2 cellular contexts compared by ENCODE assay signal in genomic region chrX:22340022-22340616, GRCh38.
TF ChIP-seq lines count a peak whose summit lies in the region.

No MANE protein-coding gene starts in this region.

TF ChIP-seq in IMR-90, 13 proteins besides CTCF, POLR2A, EP300 and RAD21 (continued from another document):
- TF ChIP-seq ELK1 (IDR thresholded peaks at IDR 0.05; ENCODE audit: borderline replicate concordance, low read depth, low read length): no peak
- TF ChIP-seq USF2 (IDR thresholded peaks at IDR 0.05; ENCODE audit: low read depth, low read length): no peak
- TF ChIP-seq RCOR1 (IDR thresholded peaks at IDR 0.05; ENCODE audit: insufficient replicate concordance, low read length): no peak
- TF ChIP-seq MAFK (IDR thresholded peaks at IDR 0.05; ENCODE audit: low read depth, low read length): no peak
- TF ChIP-seq MXI1 (IDR thresholded peaks at IDR 0.05; ENCODE audit: borderline replicate concordance, low read depth, low read length): no peak
- no peak for TF ChIP-seq CHD1 (IDR thresholded peaks at IDR 0.05; ENCODE audit: low read depth, low read length)

TF ChIP-seq in GM23338, 12 proteins besides CTCF, POLR2A, EP300 and RAD21:
- TF ChIP-seq, protein P1, sequence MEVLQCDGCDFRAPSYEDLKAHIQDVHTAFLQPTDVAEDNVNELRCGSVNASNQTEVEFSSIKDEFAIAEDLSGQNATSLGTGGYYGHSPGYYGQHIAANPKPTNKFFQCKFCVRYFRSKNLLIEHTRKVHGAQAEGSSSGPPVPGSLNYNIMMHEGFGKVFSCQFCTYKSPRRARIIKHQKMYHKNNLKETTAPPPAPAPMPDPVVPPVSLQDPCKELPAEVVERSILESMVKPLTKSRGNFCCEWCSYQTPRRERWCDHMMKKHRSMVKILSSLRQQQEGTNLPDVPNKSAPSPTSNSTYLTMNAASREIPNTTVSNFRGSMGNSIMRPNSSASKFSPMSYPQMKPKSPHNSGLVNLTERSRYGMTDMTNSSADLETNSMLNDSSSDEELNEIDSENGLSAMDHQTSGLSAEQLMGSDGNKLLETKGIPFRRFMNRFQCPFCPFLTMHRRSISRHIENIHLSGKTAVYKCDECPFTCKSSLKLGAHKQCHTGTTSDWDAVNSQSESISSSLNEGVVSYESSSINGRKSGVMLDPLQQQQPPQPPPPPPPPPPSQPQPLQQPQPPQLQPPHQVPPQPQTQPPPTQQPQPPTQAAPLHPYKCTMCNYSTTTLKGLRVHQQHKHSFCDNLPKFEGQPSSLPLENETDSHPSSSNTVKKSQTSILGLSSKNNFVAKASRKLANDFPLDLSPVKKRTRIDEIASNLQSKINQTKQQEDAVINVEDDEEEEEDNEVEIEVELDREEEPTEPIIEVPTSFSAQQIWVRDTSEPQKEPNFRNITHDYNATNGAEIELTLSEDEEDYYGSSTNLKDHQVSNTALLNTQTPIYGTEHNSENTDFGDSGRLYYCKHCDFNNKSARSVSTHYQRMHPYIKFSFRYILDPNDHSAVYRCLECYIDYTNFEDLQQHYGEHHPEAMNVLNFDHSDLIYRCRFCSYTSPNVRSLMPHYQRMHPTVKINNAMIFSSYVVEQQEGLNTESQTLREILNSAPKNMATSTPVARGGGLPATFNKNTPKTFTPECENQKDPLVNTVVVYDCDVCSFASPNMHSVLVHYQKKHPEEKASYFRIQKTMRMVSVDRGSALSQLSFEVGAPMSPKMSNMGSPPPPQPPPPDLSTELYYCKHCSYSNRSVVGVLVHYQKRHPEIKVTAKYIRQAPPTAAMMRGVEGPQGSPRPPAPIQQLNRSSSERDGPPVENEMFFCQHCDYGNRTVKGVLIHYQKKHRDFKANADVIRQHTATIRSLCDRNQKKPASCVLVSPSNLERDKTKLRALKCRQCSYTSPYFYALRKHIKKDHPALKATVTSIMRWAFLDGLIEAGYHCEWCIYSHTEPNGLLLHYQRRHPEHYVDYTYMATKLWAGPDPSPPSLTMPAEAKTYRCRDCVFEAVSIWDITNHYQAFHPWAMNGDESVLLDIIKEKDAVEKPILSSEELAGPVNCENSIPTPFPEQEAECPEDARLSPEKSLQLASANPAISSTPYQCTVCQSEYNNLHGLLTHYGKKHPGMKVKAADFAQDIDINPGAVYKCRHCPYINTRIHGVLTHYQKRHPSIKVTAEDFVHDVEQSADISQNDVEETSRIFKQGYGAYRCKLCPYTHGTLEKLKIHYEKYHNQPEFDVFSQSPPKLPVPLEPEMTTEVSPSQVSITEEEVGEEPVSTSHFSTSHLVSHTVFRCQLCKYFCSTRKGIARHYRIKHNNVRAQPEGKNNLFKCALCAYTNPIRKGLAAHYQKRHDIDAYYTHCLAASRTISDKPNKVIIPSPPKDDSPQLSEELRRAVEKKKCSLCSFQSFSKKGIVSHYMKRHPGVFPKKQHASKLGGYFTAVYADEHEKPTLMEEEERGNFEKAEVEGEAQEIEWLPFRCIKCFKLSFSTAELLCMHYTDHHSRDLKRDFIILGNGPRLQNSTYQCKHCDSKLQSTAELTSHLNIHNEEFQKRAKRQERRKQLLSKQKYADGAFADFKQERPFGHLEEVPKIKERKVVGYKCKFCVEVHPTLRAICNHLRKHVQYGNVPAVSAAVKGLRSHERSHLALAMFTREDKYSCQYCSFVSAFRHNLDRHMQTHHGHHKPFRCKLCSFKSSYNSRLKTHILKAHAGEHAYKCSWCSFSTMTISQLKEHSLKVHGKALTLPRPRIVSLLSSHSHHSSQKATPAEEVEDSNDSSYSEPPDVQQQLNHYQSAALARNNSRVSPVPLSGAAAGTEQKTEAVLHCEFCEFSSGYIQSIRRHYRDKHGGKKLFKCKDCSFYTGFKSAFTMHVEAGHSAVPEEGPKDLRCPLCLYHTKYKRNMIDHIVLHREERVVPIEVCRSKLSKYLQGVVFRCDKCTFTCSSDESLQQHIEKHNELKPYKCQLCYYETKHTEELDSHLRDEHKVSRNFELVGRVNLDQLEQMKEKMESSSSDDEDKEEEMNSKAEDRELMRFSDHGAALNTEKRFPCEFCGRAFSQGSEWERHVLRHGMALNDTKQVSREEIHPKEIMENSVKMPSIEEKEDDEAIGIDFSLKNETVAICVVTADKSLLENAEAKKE (CRISPR knock-in tag; IDR thresholded peaks at IDR 0.05): no peak
- TF ChIP-seq REST (IDR thresholded peaks at IDR 0.05; ENCODE audit: unreplicated experiment) (no peak), ZNF114 (CRISPR knock-in tag; IDR thresholded peaks at IDR 0.05) (no peak), EZH2 (IDR thresholded peaks at IDR 0.05; ENCODE audit: low read depth, unreplicated experiment) (no peak), NANOG (IDR thresholded peaks at IDR 0.05; ENCODE audit: borderline replicate concordance) (no peak), CREB1 (CRISPR knock-in tag; IDR thresholded peaks at IDR 0.05; ENCODE audit: low read depth) (no peak), ZNF331 (CRISPR knock-in tag; IDR thresholded peaks at IDR 0.05; ENCODE audit: low read depth) (no peak), JUNB (IDR thresholded peaks at IDR 0.05; ENCODE audit: unreplicated experiment) (no peak), POLR2AphosphoS5 (IDR thresholded peaks at IDR 0.05; ENCODE audit: low read depth) (no peak), STAT1 (IDR thresholded peaks at IDR 0.05; ENCODE audit: unreplicated experiment) (no peak), EZH2phosphoT487 (IDR thresholded peaks at IDR 0.05; ENCODE audit: unreplicated experiment) (no peak)
- TF ChIP-seq, protein P2, sequence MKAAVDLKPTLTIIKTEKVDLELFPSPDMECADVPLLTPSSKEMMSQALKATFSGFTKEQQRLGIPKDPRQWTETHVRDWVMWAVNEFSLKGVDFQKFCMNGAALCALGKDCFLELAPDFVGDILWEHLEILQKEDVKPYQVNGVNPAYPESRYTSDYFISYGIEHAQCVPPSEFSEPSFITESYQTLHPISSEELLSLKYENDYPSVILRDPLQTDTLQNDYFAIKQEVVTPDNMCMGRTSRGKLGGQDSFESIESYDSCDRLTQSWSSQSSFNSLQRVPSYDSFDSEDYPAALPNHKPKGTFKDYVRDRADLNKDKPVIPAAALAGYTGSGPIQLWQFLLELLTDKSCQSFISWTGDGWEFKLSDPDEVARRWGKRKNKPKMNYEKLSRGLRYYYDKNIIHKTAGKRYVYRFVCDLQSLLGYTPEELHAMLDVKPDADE (IDR thresholded peaks at IDR 0.05): no peak
